10 cellular contexts compared by ENCODE assay signal in the genomic region with DNA sequence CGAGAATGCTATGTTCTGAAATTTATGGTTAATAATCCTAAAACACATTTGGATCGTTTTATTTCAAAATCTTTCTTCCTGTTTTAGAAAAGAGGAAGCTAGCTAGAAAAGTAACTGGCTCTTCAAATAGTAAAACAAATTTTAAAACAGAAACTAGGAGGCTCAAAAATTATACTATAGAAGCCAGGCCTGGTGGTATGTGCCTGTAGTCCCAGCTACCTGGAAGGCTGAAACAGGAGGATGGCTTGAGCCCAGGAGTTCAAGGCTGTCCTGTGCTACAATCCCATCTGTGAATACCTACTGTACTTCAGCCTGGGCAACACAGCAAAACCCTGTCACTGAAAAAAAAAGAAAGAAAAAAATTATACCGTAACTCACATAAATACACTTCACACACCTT. TPM values are rescaled to one million over a fixed set of nuclear protein-coding genes. Genes with fewer than 3 reads are reported as not detected.
A peak's percentile ranks its signal among the peaks of the same experiment; 100 is the strongest.
DNase-seq lines count a peak whose midpoint lies in the region; ATAC-seq and TF ChIP-seq lines count a peak whose summit lies in the region.
"Had no signal": no experiment of that assay in that cellular context is flagged by ENCODE, and none has a peak within 500 bp of the region (broad histone marks: within the 10 kb centered on the region; RNA-seq: fewer than 3 reads in every experiment).

No MANE protein-coding gene starts in this region.

- WGBS in smooth muscle cell (ENCODE audit: low lambda C conversion rate) = over 99% methylated on average over 3 of the region's 3 CpGs

- H3K4me1 Mint-ChIP-seq in activated naive CD4-positive, alpha-beta T cell treated with anti-CD3 and anti-CD28 coated beads for 36 hours (ENCODE audit: low read depth) = peaks cover 70% of the 10 kb centered on the region
- peaks cover 45% of the 10 kb centered on the region for H3K4me1 Mint-ChIP-seq in activated T-helper 17 cell treated with anti-CD3 and anti-CD28 coated beads, Interleukin-2, amount 50 U/mL, for 72 hours
- H3K4me1 Mint-ChIP-seq in stimulated activated memory B cell treated with anti-CD40 and anti-IgM and Interleukin-4, amounts not matched to agents 10 μg/mL and 1 μg/mL and 100 μg/mL, for 72 hours = peaks cover 71% of the 10 kb centered on the region

- no peak overlapping the region for H3K27ac ChIP-seq in smooth muscle cell (ENCODE audit: low read depth)

- CTCF ChIA-PET in activated naive CD4-positive, alpha-beta T cell treated with anti-CD3 and anti-CD28 coated beads for 36 hours (lab: Charles Lee) = interaction anchor here (0.8 to 1.4 kb wide), 5 partner anchors 9 to 184 kb away, joined by 3 to 5 read pairs (median 4); no protein-coding TSS in a partner anchor

- H3K4me3 ChIP-seq in smooth muscle cell = no peak overlapping the region

- no peak overlapping the region for H3K4me2 ChIP-seq in smooth muscle cell

- H4K20me1 ChIP-seq in smooth muscle cell (ENCODE audit: low read depth) = peaks cover 70% of the 10 kb centered on the region

- peaks cover 5% of the 10 kb centered on the region for H3K36me3 ChIP-seq in smooth muscle cell (ENCODE audit: low read depth)

- H3F3A ChIP-seq in smooth muscle cell (ENCODE audit: low read depth) = no peaks in the 10 kb centered on the region

- intact Hi-C loops in activated naive CD4-positive, alpha-beta T cell treated with anti-CD3 and anti-CD28 coated beads for 36 hours (cut with micrococcal nuclease) = loop anchor here (2.0 kb wide), 1 partner anchor 16 kb away; no protein-coding TSS in a partner anchor

- H3K79me2 ChIP-seq in smooth muscle cell (ENCODE audit: low read depth) = peaks cover 74% of the 10 kb centered on the region

- ATAC-seq in activated T-helper 17 cell treated with anti-CD3 and anti-CD28 coated beads, Interleukin-2, amount 50 U/mL, for 72 hours (replicated peaks) = no peak
- ATAC-seq in stimulated activated memory B cell treated with anti-CD40 and anti-IgM and Interleukin-4, amounts not matched to agents 10 μg/mL and 1 μg/mL and 100 μg/mL, for 72 hours = no peak
- ATAC-seq in GM19324 (IDR thresholded peaks at IDR 0.05; ENCODE audit: low FRiP score, unreplicated experiment) (no peak), GM18861 (IDR thresholded peaks at IDR 0.05; ENCODE audit: unreplicated experiment) (no peak)

- TF ChIP-seq CTCF in smooth muscle cell (IDR thresholded peaks at IDR 0.05; ENCODE audit: borderline replicate concordance, insufficient read depth, poor library complexity, severe bottlenecking) = no peak

- no peaks in the 10 kb centered on the region for H3K27me3 ChIP-seq in smooth muscle cell (ENCODE audit: low read depth)

- H3K27ac Mint-ChIP-seq in activated naive CD4-positive, alpha-beta T cell treated with anti-CD3 and anti-CD28 coated beads for 36 hours = peak overlapping the region; percentile 59
- H3K27ac Mint-ChIP-seq in activated T-helper 17 cell treated with anti-CD3 and anti-CD28 coated beads, Interleukin-2, amount 50 U/mL, for 72 hours = peak overlapping the region; percentile 67
- peak overlapping the region; percentile 76 for H3K27ac Mint-ChIP-seq in stimulated activated memory B cell treated with anti-CD40 and anti-IgM and Interleukin-4, amounts not matched to agents 10 μg/mL and 1 μg/mL and 100 μg/mL, for 72 hours

- peak overlapping the region; percentile 45 for H3K4me3 Mint-ChIP-seq in activated naive CD4-positive, alpha-beta T cell treated with anti-CD3 and anti-CD28 coated beads for 36 hours
- peak overlapping the region; percentile 49 for H3K4me3 Mint-ChIP-seq in activated T-helper 17 cell treated with anti-CD3 and anti-CD28 coated beads, Interleukin-2, amount 50 U/mL, for 72 hours
- peak overlapping the region; percentile 58 for H3K4me3 Mint-ChIP-seq in stimulated activated memory B cell treated with anti-CD40 and anti-IgM and Interleukin-4, amounts not matched to agents 10 μg/mL and 1 μg/mL and 100 μg/mL, for 72 hours

- no peaks in the 10 kb centered on the region for H3K9me3 Mint-ChIP-seq in activated naive CD4-positive, alpha-beta T cell treated with anti-CD3 and anti-CD28 coated beads for 36 hours
- H3K9me3 Mint-ChIP-seq in activated T-helper 17 cell treated with anti-CD3 and anti-CD28 coated beads, Interleukin-2, amount 50 U/mL, for 72 hours = no peaks in the 10 kb centered on the region
- H3K9me3 Mint-ChIP-seq in stimulated activated memory B cell treated with anti-CD40 and anti-IgM and Interleukin-4, amounts not matched to agents 10 μg/mL and 1 μg/mL and 100 μg/mL, for 72 hours = no peaks in the 10 kb centered on the region

- H3K9me3 ChIP-seq in smooth muscle cell (replicated peaks; ENCODE audit: low read depth) = no peaks in the 10 kb centered on the region

- no peaks in the 10 kb centered on the region for H3K27me3 Mint-ChIP-seq in activated naive CD4-positive, alpha-beta T cell treated with anti-CD3 and anti-CD28 coated beads for 36 hours (ENCODE audit: low read depth)
- H3K27me3 Mint-ChIP-seq in activated T-helper 17 cell treated with anti-CD3 and anti-CD28 coated beads, Interleukin-2, amount 50 U/mL, for 72 hours = no peaks in the 10 kb centered on the region
- H3K27me3 Mint-ChIP-seq in stimulated activated memory B cell treated with anti-CD40 and anti-IgM and Interleukin-4, amounts not matched to agents 10 μg/mL and 1 μg/mL and 100 μg/mL, for 72 hours = no peaks in the 10 kb centered on the region

- H3K4me1 ChIP-seq in smooth muscle cell (ENCODE audit: low read depth) = no peaks in the 10 kb centered on the region

- H3K9ac ChIP-seq in smooth muscle cell (ENCODE audit: low read depth) = no peak overlapping the region

- DNase-seq in activated naive CD4-positive, alpha-beta T cell treated with anti-CD3 and anti-CD28 coated beads for 36 hours = no peak
- DNase-seq in activated naive CD4-positive, alpha-beta T cell (lab: John Stamatoyannopoulos, UW) = no peak
- DNase-seq in MV-4-11 (lab: John Stamatoyannopoulos, UW) (peak; percentile 81), smooth muscle cell (lab: John Stamatoyannopoulos, UW; ENCODE audit: unreplicated experiment) (no peak)
- DNase-seq: islet precursor cell, NCI-H446 had no signal

- no peak overlapping the region for H2AFZ ChIP-seq in smooth muscle cell (ENCODE audit: low read depth)

- H3K36me3 Mint-ChIP-seq in activated naive CD4-positive, alpha-beta T cell treated with anti-CD3 and anti-CD28 coated beads for 36 hours (ENCODE audit: low read depth) = peaks cover 27% of the 10 kb centered on the region
- peaks cover 82% of the 10 kb centered on the region for H3K36me3 Mint-ChIP-seq in activated T-helper 17 cell treated with anti-CD3 and anti-CD28 coated beads, Interleukin-2, amount 50 U/mL, for 72 hours (ENCODE audit: low read depth)
- peaks cover 46% of the 10 kb centered on the region for H3K36me3 Mint-ChIP-seq in stimulated activated memory B cell treated with anti-CD40 and anti-IgM and Interleukin-4, amounts not matched to agents 10 μg/mL and 1 μg/mL and 100 μg/mL, for 72 hours

RNA-seq across cellular contexts. Expression of a gene that starts 57.9 kb away (rescaled TPM):
- 10 to 100 TPM; 61.7 to 62.3 TPM for total RNA-seq in activated naive CD4-positive, alpha-beta T cell treated with anti-CD3 and anti-CD28 coated beads for 36 hours
- total RNA-seq in activated T-helper 17 cell treated with anti-CD3 and anti-CD28 coated beads, Interleukin-2, amount 50 U/mL, for 72 hours = 10 to 100 TPM; 76.0 to 80.1 TPM
- total RNA-seq in smooth muscle cell = 31.8 and 53.1 TPM in 2 replicates
- polyA plus RNA-seq in smooth muscle cell = 21.2 and 28.7 TPM in 2 replicates
